Comparison of ENCODE assay signal across 1 cellular context in the genomic region with DNA sequence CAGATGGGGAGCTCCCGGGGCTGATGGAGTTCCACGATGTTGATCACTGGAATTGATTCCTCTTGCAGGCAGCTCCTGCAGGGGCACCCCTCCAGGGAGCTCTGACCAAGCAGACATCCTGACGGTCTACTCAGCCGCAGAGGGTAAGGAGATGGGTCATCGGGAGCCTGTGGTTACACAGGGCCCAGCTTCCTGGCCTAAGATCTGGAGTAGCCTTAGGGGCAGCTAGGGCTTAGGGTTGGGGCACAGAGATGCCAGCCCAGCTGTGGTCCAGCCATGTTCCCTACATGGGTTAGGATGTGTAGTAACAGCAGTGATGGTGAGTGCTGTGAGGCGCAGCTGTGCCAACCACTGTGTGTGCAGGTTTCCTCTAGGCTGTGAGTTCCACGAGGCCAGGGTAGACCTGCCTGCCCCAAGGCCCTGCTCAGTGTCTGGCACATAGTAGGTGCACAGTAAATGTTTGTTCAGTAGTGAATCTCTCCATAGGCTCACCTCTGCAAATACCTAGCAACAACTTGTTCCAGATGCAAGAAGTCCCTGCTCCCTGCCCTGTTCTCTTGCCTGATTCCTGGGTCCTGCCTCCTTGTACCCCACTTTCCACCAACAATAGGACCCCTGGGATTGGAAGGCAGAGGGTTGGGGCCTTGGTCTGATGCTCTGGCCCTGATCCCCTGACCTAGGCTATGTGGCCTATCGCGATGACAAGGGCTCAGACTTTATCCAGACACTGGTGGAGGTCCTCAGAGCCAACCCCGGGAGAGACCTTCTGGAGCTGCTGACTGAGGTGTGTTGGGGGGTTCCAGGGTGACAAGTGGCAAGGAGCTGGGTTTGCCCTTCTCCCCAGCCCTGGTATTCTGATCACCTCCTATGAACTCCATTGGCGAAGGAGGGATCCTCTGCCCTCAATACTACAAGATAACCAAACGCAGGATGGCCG.
TF ChIP-seq lines count a peak whose summit lies in the region.

No MANE protein-coding gene starts in this region.

TF ChIP-seq in IMR-90, 13 proteins besides CTCF, POLR2A, EP300 and RAD21:
- TF ChIP-seq MAZ (IDR thresholded peaks at IDR 0.05; ENCODE audit: borderline replicate concordance, low read depth, low read length) (no peak), RCOR1 (IDR thresholded peaks at IDR 0.05; ENCODE audit: insufficient replicate concordance, low read length) (no peak), CHD1 (IDR thresholded peaks at IDR 0.05; ENCODE audit: low read depth, low read length) (no peak), SMC3 (IDR thresholded peaks at IDR 0.05; ENCODE audit: low read depth, low read length) (no peak), BHLHE40 (IDR thresholded peaks at IDR 0.05; ENCODE audit: low read depth, low read length) (no peak), FOS (IDR thresholded peaks at IDR 0.05; ENCODE audit: low read depth, low read length) (no peak), NFE2L2 (IDR thresholded peaks at IDR 0.05; ENCODE audit: low read depth, low read length) (no peak), RFX5 (IDR thresholded peaks at IDR 0.05; ENCODE audit: low read depth, low read length) (no peak), MAFK (IDR thresholded peaks at IDR 0.05; ENCODE audit: low read depth, low read length) (no peak), MXI1 (IDR thresholded peaks at IDR 0.05; ENCODE audit: borderline replicate concordance, low read depth, low read length) (no peak)
